Comparison of ENCODE assay signal across 8 cellular contexts in the genomic region with DNA sequence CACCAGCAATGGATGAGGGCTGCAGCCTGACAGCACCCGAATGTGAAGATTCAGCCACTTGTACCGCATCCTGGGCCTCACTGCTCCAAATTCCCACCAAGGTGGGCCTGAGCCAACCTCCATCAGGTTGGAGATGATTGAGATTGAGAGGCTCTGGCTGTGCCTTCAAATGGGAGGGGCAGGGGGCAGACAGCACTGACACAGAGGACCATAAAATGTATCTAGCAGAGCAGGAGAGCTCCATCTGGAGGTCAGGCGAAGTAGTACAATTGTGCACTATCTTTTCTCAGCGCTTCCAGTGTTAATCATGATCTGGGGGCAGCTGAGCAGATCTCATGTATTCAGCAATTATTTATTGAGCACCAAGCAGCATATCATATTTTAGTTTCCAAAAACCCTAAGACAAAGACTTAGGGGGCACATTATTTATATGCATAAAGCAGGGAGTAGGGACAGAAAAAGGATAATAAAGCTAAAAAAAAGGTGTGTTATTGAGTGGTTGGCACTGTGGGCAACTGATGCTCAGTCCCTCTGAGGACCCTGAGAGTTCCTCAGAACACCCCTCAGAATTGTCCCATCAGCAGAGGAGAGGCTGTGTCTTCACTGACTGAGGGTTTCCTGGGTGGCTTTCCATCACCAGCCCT. TPM values are rescaled to one million over a fixed set of nuclear protein-coding genes. Genes with fewer than 3 reads are reported as not detected.
DNase-seq lines count a peak whose midpoint lies in the region; ATAC-seq and TF ChIP-seq lines count a peak whose summit lies in the region.

No MANE protein-coding gene starts in this region.

- TF ChIP-seq POLR2A in suprapubic skin (IDR thresholded peaks at IDR 0.05), result no peak

- H3K9me3 ChIP-seq in DOHH2 (ENCODE audit: control insufficient read depth, insufficient read depth, low read length) (no peaks in the 10 kb centered on the region), left ventricle myocardium inferior (replicated peaks) (no peaks in the 10 kb centered on the region), suprapubic skin (no peaks in the 10 kb centered on the region)

- ATAC-seq in GM21360 (IDR thresholded peaks at IDR 0.05; ENCODE audit: unreplicated experiment) (peak; percentile 78), HG03521 (IDR thresholded peaks at IDR 0.05; ENCODE audit: unreplicated experiment) (peak; percentile 76)

- no peak overlapping the region for H3K4me3 ChIP-seq in DOHH2 (ENCODE audit: low read length)
- H3K4me3 ChIP-seq in left ventricle myocardium inferior, result no peak overlapping the region
- no peak overlapping the region for H3K4me3 ChIP-seq in suprapubic skin

- H3F3A ChIP-seq in DOHH2 (ENCODE audit: control insufficient read depth, insufficient read depth), result no peaks in the 10 kb centered on the region

- no peak overlapping the region for H3K4me2 ChIP-seq in DOHH2 (ENCODE audit: low read length)

- H3K36me3 ChIP-seq in DOHH2 (ENCODE audit: control insufficient read depth, low read length), result no peaks in the 10 kb centered on the region
- no peaks in the 10 kb centered on the region for H3K36me3 ChIP-seq in left ventricle myocardium inferior
- H3K36me3 ChIP-seq in suprapubic skin, result no peaks in the 10 kb centered on the region

- H3K27ac ChIP-seq in DOHH2 (ENCODE audit: low read depth, low read length) (no peak overlapping the region), left ventricle myocardium inferior (replicated peaks) (no peak overlapping the region), suprapubic skin (no peak overlapping the region)

- no peaks in the 10 kb centered on the region for H3K9me2 ChIP-seq in DOHH2 (replicated peaks; ENCODE audit: control insufficient read depth, low read length)

- DNase-seq in RPMI8226, result peak; percentile 31
- DNase-seq in activated naive CD4-positive, alpha-beta T cell treated with Interleukin-2 at 50 U/mL for 16 hours, result peak; percentile 45
- no peak for DNase-seq in left ventricle myocardium inferior
- peak; percentile 37 for DNase-seq in stimulated activated CD4-positive, alpha-beta T cell treated with anti-CD3 and anti-CD28 coated beads, Interleukin-12 subunit alpha, Interleukin-12 subunit beta, amount 100 ng/mL, for 4 hours
- no peak for DNase-seq in suprapubic skin (ENCODE audit: low spot score in 2 of 2)

- intact Hi-C loops in left ventricle myocardium inferior (cut with micrococcal nuclease), result no loop called here

- 81% methylated on average over 4 of the region's 4 CpGs for WGBS in suprapubic skin

- H3K4me1 ChIP-seq in DOHH2 (ENCODE audit: control insufficient read depth, low read length) (peaks cover 9% of the 10 kb centered on the region), left ventricle myocardium inferior (peaks cover 15% of the 10 kb centered on the region), suprapubic skin (peaks cover 27% of the 10 kb centered on the region)

- H3K27me3 ChIP-seq in DOHH2 (ENCODE audit: control insufficient read depth, low read length) (peaks cover 4% of the 10 kb centered on the region), left ventricle myocardium inferior (ENCODE audit: low read depth) (no peaks in the 10 kb centered on the region), suprapubic skin (no peaks in the 10 kb centered on the region)

- peak; percentile 91 for TF ChIP-seq CTCF in DOHH2 (IDR thresholded peaks at IDR 0.05; ENCODE audit: low read depth, low read length, poor library complexity, severe bottlenecking)
- peak; percentile 76 for TF ChIP-seq CTCF in left ventricle myocardium inferior (IDR thresholded peaks at IDR 0.05; ENCODE audit: borderline replicate concordance)
- TF ChIP-seq CTCF in suprapubic skin (IDR thresholded peaks at IDR 0.05), result peak in 1 of 2 donors; percentile 39

- H3K79me2 ChIP-seq in DOHH2 (ENCODE audit: control insufficient read depth, low read length), result no peaks in the 10 kb centered on the region

- no peak for TF ChIP-seq EP300 in suprapubic skin (IDR thresholded peaks at IDR 0.05)

- no peaks in the 10 kb centered on the region for H4K20me1 ChIP-seq in DOHH2 (ENCODE audit: control insufficient read depth, insufficient read depth, low read depth, low read length)

RNA-seq across cellular contexts. Expression of gene C1QTNF7, which starts 31.6 kb away (rescaled TPM):
- total RNA-seq in left ventricle myocardium inferior (2.4 TPM), suprapubic skin (1 to 10 TPM in 2 of 4 donors, under 1 TPM in 2; 0.80 to 6.5 (median 3.3) TPM)

Comparison
In these comparisons a context has a peak if more than half of its experiments do, and no peak if none do; other contexts are left out.
1. DNase-seq: peak in RPMI8226 (single experiment), activated naive CD4-positive, alpha-beta T cell treated with Interleukin-2 at 50 U/mL for 16 hours (single experiment) and stimulated activated CD4-positive, alpha-beta T cell treated with anti-CD3 and anti-CD28 coated beads, Interleukin-12 subunit alpha, Interleukin-12 subunit beta, amount 100 ng/mL, for 4 hours (single experiment); none in left ventricle myocardium inferior (single experiment) and suprapubic skin (0 of 2).